Comparison of ENCODE assay signal across 36 cellular contexts in the genomic region with DNA sequence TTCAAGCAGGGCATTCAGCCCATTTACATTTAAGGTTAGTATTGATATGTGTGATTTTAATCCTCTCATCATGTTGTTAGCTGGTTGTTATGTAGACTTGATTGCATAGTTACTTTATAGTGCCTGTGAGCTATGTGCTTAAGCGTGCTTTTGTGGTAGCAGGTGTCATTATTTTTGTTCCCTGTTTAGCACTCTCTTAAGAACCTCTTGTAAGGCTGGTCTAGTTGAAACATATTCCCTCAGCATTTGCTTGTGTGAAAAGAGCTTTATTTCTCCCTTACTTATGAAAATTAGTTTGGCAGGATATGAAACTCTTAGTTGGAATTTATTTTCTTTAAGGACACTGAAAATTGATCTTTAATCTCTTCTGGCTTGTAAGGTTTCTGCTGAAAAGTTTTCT.
"Had no signal": no experiment of that assay in that cellular context is flagged by ENCODE, and none has a peak within 500 bp of the region (broad histone marks: within the 10 kb centered on the region; RNA-seq: fewer than 3 reads in every experiment).

No MANE protein-coding gene starts in this region.

- H3K27me3 Mint-ChIP-seq: activated CD4-positive, alpha-beta T cell treated with anti-CD3 and anti-CD28 coated beads, Interleukin-2, amount 10 ng/mL, durations not matched to agents 24 days and 14 days; activated CD8-positive, alpha-beta T cell treated with anti-CD3 and anti-CD28 coated beads for 36 hours; activated naive CD4-positive, alpha-beta T cell treated with anti-CD3 and anti-CD28 coated beads, Interleukin-2, amount 50 U/mL, for 24 hours; activated naive CD8-positive, alpha-beta T cell treated with anti-CD3 and anti-CD28 coated beads, Interleukin-2, amount 10 ng/mL, durations not matched to agents 7 days and 5 days; activated T-helper 17 cell treated with anti-CD3 and anti-CD28 coated beads, Interleukin-2, amount 50 U/mL, for 72 hours had no signal

- H3K4me2 ChIP-seq: SK-N-SH had no signal

- FAIRE-seq: TTC549 had no signal

- H3K27me3 ChIP-seq: ascending aorta, body of pancreas, Peyer's patch, SJSA1 had no signal

- H3K4me1 ChIP-seq: ascending aorta, body of pancreas, breast epithelium, Peyer's patch, SJSA1 had no signal

- H3K36me3 ChIP-seq: ascending aorta, breast epithelium, Peyer's patch, SJSA1 had no signal

- H3K9ac ChIP-seq: SK-N-SH had no signal

- H3K4me1 Mint-ChIP-seq: activated CD4-positive, alpha-beta T cell treated with anti-CD3 and anti-CD28 coated beads, Interleukin-2, amount 10 ng/mL, durations not matched to agents 24 days and 14 days; activated naive CD4-positive, alpha-beta T cell treated with anti-CD3 and anti-CD28 coated beads, Interleukin-2, amount 50 U/mL, for 24 hours; activated naive CD8-positive, alpha-beta T cell treated with anti-CD3 and anti-CD28 coated beads, Interleukin-2, amount 10 ng/mL, durations not matched to agents 7 days and 5 days; activated T-helper 17 cell treated with anti-CD3 and anti-CD28 coated beads, Interleukin-2, amount 50 U/mL, for 72 hours had no signal

- H3K4me3 ChIP-seq: ascending aorta, body of pancreas, breast epithelium, coronary artery, Peyer's patch, SJSA1 had no signal

- DNase-seq: activated CD4-positive, alpha-beta T cell treated with anti-CD3 and anti-CD28 coated beads, Interleukin-2, amount 10 ng/mL, durations not matched to agents 24 days and 14 days; activated CD4-positive, alpha-beta T cell treated with anti-CD3 and anti-CD28 coated beads, Interleukin-2, amount 50 U/mL, for 4 hours; activated CD8-positive, alpha-beta T cell treated with anti-CD3 and anti-CD28 coated beads for 36 hours; activated effector memory CD4-positive, alpha-beta T cell treated with anti-CD3 and anti-CD28 coated beads, Interleukin-2, amount 50 U/mL, for 16 hours; activated naive CD4-positive, alpha-beta T cell treated with Interleukin-2 at 50 U/mL for 16 hours; activated naive CD8-positive, alpha-beta T cell treated with anti-CD3 and anti-CD28 coated beads, Interleukin-2, amount 10 ng/mL, durations not matched to agents 7 days and 5 days; activated T-cell treated with anti-CD3 and anti-CD28 coated beads, Interleukin-2, amount 50 U/mL, for 1 hour; activated T-cell treated with anti-CD3 and anti-CD28 coated beads, Interleukin-2, amount 50 U/mL, for 72 hours; amygdala; body of pancreas; Kasumi-1; KG1; NCI-H1105; NCI-H1436; NCI-H1694; NCI-H1930; NCI-H2081 treated with DMSO at 0.1 percent for 48 hours; NCI-H2227 treated with DMSO at 0.1 percent for 48 hours; NCI-H446; NCI-H510A treated with DMSO at 0.1 percent for 48 hours; NCI-H69; NK-92 treated with Interleukin-12 subunit alpha and Interleukin-12 subunit beta, amount 100 ng/mL, for 24 hours; PC-3; Peyer's patch; RPMI8226; SHP77 treated with DMSO at 0.1 percent for 48 hours; SK-N-SH had no signal

- H3K36me3 Mint-ChIP-seq: activated naive CD4-positive, alpha-beta T cell treated with anti-CD3 and anti-CD28 coated beads, Interleukin-2, amount 50 U/mL, for 24 hours; activated naive CD8-positive, alpha-beta T cell treated with anti-CD3 and anti-CD28 coated beads, Interleukin-2, amount 10 ng/mL, durations not matched to agents 7 days and 5 days had no signal

- ATAC-seq: activated CD8-positive, alpha-beta T cell treated with anti-CD3 and anti-CD28 coated beads for 36 hours; activated T-cell treated with anti-CD3 and anti-CD28 coated beads, Interleukin-2, amount 50 U/mL, for 72 hours; activated T-helper 17 cell treated with anti-CD3 and anti-CD28 coated beads, Interleukin-2, amount 50 U/mL, for 72 hours; body of pancreas had no signal

- H3K4me3 Mint-ChIP-seq: activated CD4-positive, alpha-beta T cell treated with anti-CD3 and anti-CD28 coated beads, Interleukin-2, amount 10 ng/mL, durations not matched to agents 24 days and 14 days; activated CD8-positive, alpha-beta T cell treated with anti-CD3 and anti-CD28 coated beads for 36 hours; activated naive CD4-positive, alpha-beta T cell treated with anti-CD3 and anti-CD28 coated beads, Interleukin-2, amount 50 U/mL, for 24 hours; activated naive CD8-positive, alpha-beta T cell treated with anti-CD3 and anti-CD28 coated beads, Interleukin-2, amount 10 ng/mL, durations not matched to agents 7 days and 5 days; activated T-cell treated with anti-CD3 and anti-CD28 coated beads, Interleukin-2, amount 50 U/mL, for 72 hours; activated T-helper 17 cell treated with anti-CD3 and anti-CD28 coated beads, Interleukin-2, amount 50 U/mL, for 72 hours; T-helper 1 cell treated with Interleukin-12 subunit alpha and Interleukin-12 subunit beta and Interleukin-4 antibody, amounts not matched to agents 30 μg/mL and 1 μg/mL, for 36 hours; T-helper 2 cell treated with Interferon-gamma antibody and Interleukin-4, amounts not matched to agents 5 μg/mL and 100 μg/mL, for 36 hours had no signal

- H3K27ac Mint-ChIP-seq: activated CD4-positive, alpha-beta T cell treated with anti-CD3 and anti-CD28 coated beads, Interleukin-2, amount 10 ng/mL, durations not matched to agents 24 days and 14 days; activated CD8-positive, alpha-beta T cell treated with anti-CD3 and anti-CD28 coated beads for 36 hours; activated naive CD4-positive, alpha-beta T cell treated with anti-CD3 and anti-CD28 coated beads, Interleukin-2, amount 50 U/mL, for 24 hours; activated naive CD8-positive, alpha-beta T cell treated with anti-CD3 and anti-CD28 coated beads, Interleukin-2, amount 10 ng/mL, durations not matched to agents 7 days and 5 days; activated T-cell treated with anti-CD3 and anti-CD28 coated beads, Interleukin-2, amount 50 U/mL, for 72 hours; activated T-helper 17 cell treated with anti-CD3 and anti-CD28 coated beads, Interleukin-2, amount 50 U/mL, for 72 hours; T-helper 1 cell treated with Interleukin-12 subunit alpha and Interleukin-12 subunit beta and Interleukin-4 antibody, amounts not matched to agents 30 μg/mL and 1 μg/mL, for 36 hours; T-helper 2 cell treated with Interferon-gamma antibody and Interleukin-4, amounts not matched to agents 5 μg/mL and 100 μg/mL, for 36 hours had no signal

- H3K27ac ChIP-seq: ascending aorta, body of pancreas, breast epithelium, coronary artery, Peyer's patch, SJSA1 had no signal

- H3K9me3 ChIP-seq: ascending aorta, body of pancreas, Peyer's patch, SJSA1, SK-N-SH had no signal

- H3K9me3 Mint-ChIP-seq: activated CD4-positive, alpha-beta T cell treated with anti-CD3 and anti-CD28 coated beads, Interleukin-2, amount 10 ng/mL, durations not matched to agents 24 days and 14 days; activated CD8-positive, alpha-beta T cell treated with anti-CD3 and anti-CD28 coated beads for 36 hours; activated naive CD8-positive, alpha-beta T cell treated with anti-CD3 and anti-CD28 coated beads, Interleukin-2, amount 10 ng/mL, durations not matched to agents 7 days and 5 days had no signal
